Comparison of ENCODE assay signal across 11 cellular contexts in genomic region chr9:112112519-112112918, GRCh38.
DNase-seq lines count a peak whose midpoint lies in the region; ATAC-seq and TF ChIP-seq lines count a peak whose summit lies in the region.
"Had no signal": no experiment of that assay in that cellular context is flagged by ENCODE, and none has a peak within 500 bp of the region (broad histone marks: within the 10 kb centered on the region; RNA-seq: fewer than 3 reads in every experiment).

No MANE protein-coding gene starts in this region.

- H3K9ac ChIP-seq in smooth muscle cell (ENCODE audit: low read depth) = peak overlapping the region; percentile 41

- no peak for TF ChIP-seq POLR2A in uterus (IDR thresholded peaks at IDR 0.05)

- ATAC-seq in HG03108 (IDR thresholded peaks at IDR 0.05; ENCODE audit: unreplicated experiment) = no peak
- no peak for ATAC-seq in activated T-cell treated with anti-CD3 and anti-CD28 coated beads, Interleukin-2, amount 50 U/mL, for 4 hours

- H2AFZ ChIP-seq in smooth muscle cell (ENCODE audit: low read depth) = no peak overlapping the region

- intact Hi-C loops in uterus (cut with DNase I; ENCODE audit: low total_unique reads) = no loop called here

- DNase-seq in H4 (ENCODE audit: low spot score) (peak; percentile 92), SJCRH30 (peak; percentile 21 to 42), fibroblast of gingiva (ENCODE audit: low read depth) (peak; percentile 80), smooth muscle cell (lab: John Stamatoyannopoulos, UW; ENCODE audit: unreplicated experiment) (no peak), uterus (no peak), NCI-H510A treated with DMSO at 0.1 percent for 48 hours (lab: John Stamatoyannopoulos, UW) (no peak)
- no peak for DNase-seq in activated T-cell treated with anti-CD3 and anti-CD28 coated beads, Interleukin-2, amount 50 U/mL, for 4 hours
- DNase-seq: heart left ventricle, naive B cell had no signal

- no peaks in the 10 kb centered on the region for H3K79me2 ChIP-seq in smooth muscle cell (ENCODE audit: low read depth)

- H3K4me3 Mint-ChIP-seq in activated T-cell treated with anti-CD3 and anti-CD28 coated beads, Interleukin-2, amount 50 U/mL, for 4 hours = no peak overlapping the region
- H3K4me3 Mint-ChIP-seq: naive B cell had no signal

- peaks cover 9% of the 10 kb centered on the region for H3K36me3 Mint-ChIP-seq in activated T-cell treated with anti-CD3 and anti-CD28 coated beads, Interleukin-2, amount 50 U/mL, for 4 hours (ENCODE audit: insufficient read depth)
- H3K36me3 Mint-ChIP-seq: naive B cell had no signal

- H3K4me1 Mint-ChIP-seq in activated T-cell treated with anti-CD3 and anti-CD28 coated beads, Interleukin-2, amount 50 U/mL, for 4 hours (ENCODE audit: low read depth) = no peaks in the 10 kb centered on the region

- TF ChIP-seq CTCF in smooth muscle cell (IDR thresholded peaks at IDR 0.05; ENCODE audit: borderline replicate concordance, insufficient read depth, poor library complexity, severe bottlenecking) (no peak), uterus (IDR thresholded peaks at IDR 0.05) (no peak)

- peaks cover 7% of the 10 kb centered on the region for H3F3A ChIP-seq in smooth muscle cell (ENCODE audit: low read depth)

- no peaks in the 10 kb centered on the region for H4K20me1 ChIP-seq in smooth muscle cell (ENCODE audit: low read depth)

- peaks cover 3% of the 10 kb centered on the region for H3K36me3 ChIP-seq in SJCRH30
- H3K36me3 ChIP-seq in smooth muscle cell (ENCODE audit: low read depth) = no peaks in the 10 kb centered on the region
- no peaks in the 10 kb centered on the region for H3K36me3 ChIP-seq in uterus

- H3K27me3 ChIP-seq in SJCRH30 = no peaks in the 10 kb centered on the region
- no peaks in the 10 kb centered on the region for H3K27me3 ChIP-seq in smooth muscle cell (ENCODE audit: low read depth)
- no peaks in the 10 kb centered on the region for H3K27me3 ChIP-seq in uterus
- H3K27me3 ChIP-seq: heart left ventricle had no signal

- no peaks in the 10 kb centered on the region for H3K27me3 Mint-ChIP-seq in activated T-cell treated with anti-CD3 and anti-CD28 coated beads, Interleukin-2, amount 50 U/mL, for 4 hours (ENCODE audit: low read depth)
- H3K27me3 Mint-ChIP-seq: naive B cell had no signal

- no peaks in the 10 kb centered on the region for H3K9me3 ChIP-seq in SJCRH30 (replicated peaks)
- H3K9me3 ChIP-seq in smooth muscle cell (replicated peaks; ENCODE audit: low read depth) = no peaks in the 10 kb centered on the region
- H3K9me3 ChIP-seq in uterus = no peaks in the 10 kb centered on the region
- H3K9me3 ChIP-seq: heart left ventricle, thoracic aorta had no signal

- WGBS in smooth muscle cell (ENCODE audit: low lambda C conversion rate) = 47% methylated on average over 4 of the region's 4 CpGs

- H3K4me3 ChIP-seq in SJCRH30 (no peak overlapping the region), smooth muscle cell (no peak overlapping the region), uterus (no peak overlapping the region)
- H3K4me3 ChIP-seq: heart left ventricle, thoracic aorta had no signal

- no peaks in the 10 kb centered on the region for H3K9me3 Mint-ChIP-seq in activated T-cell treated with anti-CD3 and anti-CD28 coated beads, Interleukin-2, amount 50 U/mL, for 4 hours
- H3K9me3 Mint-ChIP-seq: naive B cell had no signal

- H3K4me1 ChIP-seq in SJCRH30 = peaks cover 17% of the 10 kb centered on the region
- no peaks in the 10 kb centered on the region for H3K4me1 ChIP-seq in smooth muscle cell (ENCODE audit: low read depth)
- H3K4me1 ChIP-seq in uterus = no peaks in the 10 kb centered on the region

- H3K27ac ChIP-seq in SJCRH30 (no peak overlapping the region), smooth muscle cell (ENCODE audit: low read depth) (peak overlapping the region; percentile 91), uterus (no peak overlapping the region)
- H3K27ac ChIP-seq: heart left ventricle, thoracic aorta had no signal

- peak overlapping the region; percentile 7 for H3K4me2 ChIP-seq in smooth muscle cell

Comparison
In these comparisons a context has a peak if more than half of its experiments do, and no peak if none do; other contexts are left out.
1. DNase-seq: peak in H4 (single experiment), SJCRH30 (2 of 2) and fibroblast of gingiva (single experiment); none in smooth muscle cell (single experiment), uterus (0 of 2), NCI-H510A treated with DMSO at 0.1 percent for 48 hours (single experiment) and activated T-cell treated with anti-CD3 and anti-CD28 coated beads, Interleukin-2, amount 50 U/mL, for 4 hours (single experiment).